ENCODE assay signal across 15 cellular contexts in the genomic region with DNA sequence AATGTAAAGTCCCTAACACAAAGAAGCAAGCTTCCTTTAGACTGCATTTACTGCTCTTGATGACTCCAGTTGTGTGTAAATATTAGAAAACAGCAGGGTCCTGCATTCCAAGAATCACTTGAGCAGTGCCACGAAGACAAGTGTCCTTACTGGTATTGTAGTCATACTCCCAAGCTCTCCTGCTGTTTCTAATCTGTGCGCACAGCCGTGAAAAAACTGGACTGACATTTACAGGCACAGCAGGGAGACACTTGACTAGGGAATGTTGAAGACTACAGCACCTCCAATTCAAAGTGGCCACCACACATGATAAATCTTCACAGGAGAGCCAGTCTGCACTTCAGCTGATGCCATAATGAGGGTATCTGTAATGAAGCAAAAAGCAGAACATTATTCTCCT.
DNase-seq lines count a peak whose midpoint lies in the region; ATAC-seq and TF ChIP-seq lines count a peak whose summit lies in the region.
"Had no signal": no experiment of that assay in that cellular context is flagged by ENCODE, and none has a peak within 500 bp of the region (broad histone marks: within the 10 kb centered on the region; RNA-seq: fewer than 3 reads in every experiment).

No MANE protein-coding gene starts in this region.

- no peak overlapping the region for H3K18ac ChIP-seq in mesendoderm (ENCODE audit: low read length)

- H2AK5ac ChIP-seq in mesendoderm (ENCODE audit: low read length), result no peak overlapping the region

- peak; percentile 56 for DNase-seq in NCI-H146 (lab: John Stamatoyannopoulos, UW)
- no peak for DNase-seq in RWPE2 (ENCODE audit: low spot score)
- DNase-seq in mesendoderm, result peak; percentile 57
- DNase-seq in osteoblast (ENCODE audit: insufficient read length, low spot score, missing footprints), result no peak
- no peak for DNase-seq in EL
- no peak for DNase-seq in NCI-H2029 treated with DMSO at 0.1 percent for 48 hours (lab: John Stamatoyannopoulos, UW)
- no peak for DNase-seq in prostate gland (ENCODE audit: low spot score)
- DNase-seq: activated naive CD8-positive, alpha-beta T cell treated with anti-CD3 and anti-CD28 coated beads, Interleukin-2, amount 50 U/mL, for 24 hours; CD4-positive, alpha-beta T cell; posterior cingulate gyrus; stimulated activated CD4-positive, alpha-beta T cell treated with anti-CD3 and anti-CD28 coated beads, Interleukin-4, amount 100 ng/mL, for 1 hour; stimulated activated naive CD8-positive, alpha-beta T cell treated with anti-CD3 and anti-CD28 coated beads, Interleukin-15, Interleukin-2, amounts not matched to agents 100 U/mL and 50 U/mL, for 24 hours had no signal

- no peak overlapping the region for H2BK120ac ChIP-seq in mesendoderm (ENCODE audit: low read depth, low read length)

- H3K27ac ChIP-seq in HEK293 (ENCODE audit: extremely low read depth, low read depth, low read length) (no peak overlapping the region; the same call in 1 of the 2 replicates), RWPE2 (ENCODE audit: poor library complexity, severe bottlenecking) (no peak overlapping the region), mesendoderm (ENCODE audit: low read depth, low read length) (no peak overlapping the region), osteoblast (ENCODE audit: low read depth, low read length) (no peak overlapping the region), prostate gland (no peak overlapping the region)

- H2AFZ ChIP-seq in osteoblast (ENCODE audit: low read length), result no peak overlapping the region

- H3K79me2 ChIP-seq in mesendoderm (ENCODE audit: control insufficient read depth, insufficient read depth, low read length), result no peaks in the 10 kb centered on the region
- H3K79me2 ChIP-seq in osteoblast (ENCODE audit: insufficient read depth, low read length), result no peaks in the 10 kb centered on the region

- no peak for TF ChIP-seq POLR2A in prostate gland (IDR thresholded peaks at IDR 0.05)

- H3K9me3 ChIP-seq in HEK293 (ENCODE audit: control insufficient read depth, insufficient read depth, low read depth, low read length) (no peaks in the 10 kb centered on the region), RWPE2 (ENCODE audit: severe bottlenecking) (no peaks in the 10 kb centered on the region), osteoblast (ENCODE audit: low read depth, low read length) (no peaks in the 10 kb centered on the region), prostate gland (no peaks in the 10 kb centered on the region)

- H3K9ac ChIP-seq in mesendoderm (ENCODE audit: low read length), result no peak overlapping the region

- H4K5ac ChIP-seq in mesendoderm (ENCODE audit: low read length), result no peak overlapping the region

- H3K56ac ChIP-seq in mesendoderm (ENCODE audit: low read length), result no peak overlapping the region

- no peaks in the 10 kb centered on the region for H3K27me3 ChIP-seq in RWPE2 (ENCODE audit: insufficient read depth, poor library complexity, severe bottlenecking)
- no peaks in the 10 kb centered on the region for H3K27me3 ChIP-seq in mesendoderm (ENCODE audit: insufficient read depth, low read length, poor library complexity)
- H3K27me3 ChIP-seq in osteoblast (ENCODE audit: insufficient read depth, low read length), result no peaks in the 10 kb centered on the region
- H3K27me3 ChIP-seq in prostate gland (replicated peaks; ENCODE audit: insufficient read depth), result no peaks in the 10 kb centered on the region

- POLR2A ChIA-PET in HEK293 (lab: Yijun Ruan, JAX), result no interaction called here

- no peak overlapping the region for H3K23ac ChIP-seq in mesendoderm (ENCODE audit: low read length)

- H3K36me3 ChIP-seq in HEK293 (ENCODE audit: control insufficient read depth in 2 of 2, insufficient read depth in 1 of 2, low read length in 2 of 2), result no peaks in the 10 kb centered on the region
- H3K36me3 ChIP-seq in RWPE2 (ENCODE audit: low read depth), result peaks cover 12% of the 10 kb centered on the region
- no peaks in the 10 kb centered on the region for H3K36me3 ChIP-seq in mesendoderm (ENCODE audit: control insufficient read depth, insufficient read depth, low read length)
- H3K36me3 ChIP-seq in osteoblast (ENCODE audit: insufficient read depth, low read length), result no peaks in the 10 kb centered on the region
- H3K36me3 ChIP-seq in prostate gland, result no peaks in the 10 kb centered on the region

- H3K4me1 ChIP-seq in HEK293 (ENCODE audit: control insufficient read depth, insufficient read depth, low read length), result peaks cover 15% of the 10 kb centered on the region
- H3K4me1 ChIP-seq in RWPE2 (ENCODE audit: insufficient read depth, poor library complexity, severe bottlenecking), result no peaks in the 10 kb centered on the region
- peaks cover 2% of the 10 kb centered on the region for H3K4me1 ChIP-seq in mesendoderm (ENCODE audit: control insufficient read depth, low read depth, low read length)
- H3K4me1 ChIP-seq in osteoblast (ENCODE audit: insufficient read depth, low read length), result no peaks in the 10 kb centered on the region
- H3K4me1 ChIP-seq in prostate gland (replicated peaks), result no peaks in the 10 kb centered on the region

- intact Hi-C loops in prostate gland (cut with DNase I), result no loop called here

- whole genome bisulfite sequencing in mesendoderm (ENCODE audit: extremely low coverage, insufficient coverage, low lambda C conversion rate), result no CpG with 5 or more reads among the region's 3 CpGs
- WGBS in prostate gland, result 50% methylated on average over 3 of the region's 3 CpGs

- TF ChIP-seq CTCF in HEK293 (tag by site-specific recombination; IDR thresholded peaks at IDR 0.05) (no peak), RWPE2 (IDR thresholded peaks at IDR 0.05; ENCODE audit: poor library complexity, severe bottlenecking) (no peak), osteoblast (IDR thresholded peaks at IDR 0.05; ENCODE audit: extremely low read depth, low read depth, low read length) (no peak), prostate gland (IDR thresholded peaks at IDR 0.05) (no peak)

- H3K4me2 ChIP-seq in mesendoderm (ENCODE audit: low read length) (no peak overlapping the region), osteoblast (ENCODE audit: insufficient read depth, low read length) (no peak overlapping the region)

- H4K20me1 ChIP-seq in osteoblast (ENCODE audit: insufficient read depth, low read length), result no peaks in the 10 kb centered on the region

- H3K4me3 ChIP-seq in HEK293 (ENCODE audit: low read depth, low read length), result no peak overlapping the region
- H3K4me3 ChIP-seq in RWPE2 (ENCODE audit: severe bottlenecking), result no peak overlapping the region
- H3K4me3 ChIP-seq in mesendoderm (ENCODE audit: low read length), result no peak overlapping the region
- no peak overlapping the region for H3K4me3 ChIP-seq in osteoblast (ENCODE audit: insufficient read depth, low read length)
- H3K4me3 ChIP-seq in prostate gland, result no peak overlapping the region
- H3K4me3 ChIP-seq: lung had no signal

- ATAC-seq in RWPE2 (ENCODE audit: low read depth), result 0 out of 3 replicates have a peak, but pooled peaks have one; percentile 23
- ATAC-seq: activated naive CD8-positive, alpha-beta T cell treated with anti-CD3 and anti-CD28 coated beads, Interleukin-2, amount 50 U/mL, for 24 hours; HCT116; stimulated activated naive CD8-positive, alpha-beta T cell treated with anti-CD3 and anti-CD28 coated beads, Interleukin-15, Interleukin-2, amounts not matched to agents 100 U/mL and 50 U/mL, for 24 hours had no signal

- H3K4ac ChIP-seq in mesendoderm (ENCODE audit: low read depth, low read length), result no peak overlapping the region

- no peak overlapping the region for H2BK15ac ChIP-seq in mesendoderm (replicated peaks; ENCODE audit: low read depth)

- H3K79me1 ChIP-seq in mesendoderm (ENCODE audit: low read length), result no peaks in the 10 kb centered on the region

- no peak overlapping the region for H4K8ac ChIP-seq in mesendoderm (ENCODE audit: low read depth, low read length)

- CTCF ChIA-PET in HEK293 (lab: Yijun Ruan, JAX), result no interaction called here

- no peak overlapping the region for H2BK5ac ChIP-seq in mesendoderm (ENCODE audit: low read length)

TF ChIP-seq in HEK293, 187 proteins besides CTCF, POLR2A, EP300 and RAD21 (continues in another document):
- TF ChIP-seq KLF8 (tag by site-specific recombination; IDR thresholded peaks at IDR 0.05), result peak; percentile 28; the same call in 1 of the 2 replicates
- no peak for TF ChIP-seq ZNF521 (tag by site-specific recombination; IDR thresholded peaks at IDR 0.05)
- peak; percentile 71 for TF ChIP-seq ZBTB17 (tag by site-specific recombination; IDR thresholded peaks at IDR 0.05)
- no peak for TF ChIP-seq ZNF677 (tag by site-specific recombination; IDR thresholded peaks at IDR 0.05)
- TF ChIP-seq GFI1B (tag by site-specific recombination; IDR thresholded peaks at IDR 0.05), result peak; percentile 78
- TF ChIP-seq ZNF146 (tag by site-specific recombination; IDR thresholded peaks at IDR 0.05), result 0 out of 2 replicates have a peak, but pooled peaks have one; percentile 15
- TF ChIP-seq OVOL3 (tag by site-specific recombination; IDR thresholded peaks at IDR 0.05), result no peak; the same call in 1 of the 2 replicates
- TF ChIP-seq, protein P1, sequence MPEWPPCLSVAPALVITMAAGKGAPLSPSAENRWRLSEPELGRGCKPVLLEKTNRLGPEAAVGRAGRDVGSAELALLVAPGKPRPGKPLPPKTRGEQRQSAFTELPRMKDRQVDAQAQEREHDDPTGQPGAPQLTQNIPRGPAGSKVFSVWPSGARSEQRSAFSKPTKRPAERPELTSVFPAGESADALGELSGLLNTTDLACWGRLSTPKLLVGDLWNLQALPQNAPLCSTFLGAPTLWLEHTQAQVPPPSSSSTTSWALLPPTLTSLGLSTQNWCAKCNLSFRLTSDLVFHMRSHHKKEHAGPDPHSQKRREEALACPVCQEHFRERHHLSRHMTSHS (tag by site-specific recombination; IDR thresholded peaks at IDR 0.05), result peak; percentile 90
- no peak for TF ChIP-seq ZNF19 (tag by site-specific recombination; IDR thresholded peaks at IDR 0.05; ENCODE audit: low read depth)
- TF ChIP-seq, protein P2, sequence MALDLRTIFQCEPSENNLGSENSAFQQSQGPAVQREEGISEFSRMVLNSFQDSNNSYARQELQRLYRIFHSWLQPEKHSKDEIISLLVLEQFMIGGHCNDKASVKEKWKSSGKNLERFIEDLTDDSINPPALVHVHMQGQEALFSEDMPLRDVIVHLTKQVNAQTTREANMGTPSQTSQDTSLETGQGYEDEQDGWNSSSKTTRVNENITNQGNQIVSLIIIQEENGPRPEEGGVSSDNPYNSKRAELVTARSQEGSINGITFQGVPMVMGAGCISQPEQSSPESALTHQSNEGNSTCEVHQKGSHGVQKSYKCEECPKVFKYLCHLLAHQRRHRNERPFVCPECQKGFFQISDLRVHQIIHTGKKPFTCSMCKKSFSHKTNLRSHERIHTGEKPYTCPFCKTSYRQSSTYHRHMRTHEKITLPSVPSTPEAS (tag by site-specific recombination; IDR thresholded peaks at IDR 0.05), result peak; percentile 51
- no peak for TF ChIP-seq ZNF791 (tag by site-specific recombination; IDR thresholded peaks at IDR 0.05)

Comparison
In these comparisons a context has a peak if more than half of its experiments do, and no peak if none do; other contexts are left out.
1. DNase-seq: peak in NCI-H146 (single experiment) and mesendoderm (single experiment); none in RWPE2 (single experiment), osteoblast (single experiment), EL (single experiment), NCI-H2029 treated with DMSO at 0.1 percent for 48 hours (single experiment) and prostate gland (single experiment).